7 cellular contexts compared by ENCODE assay signal in the genomic region with DNA sequence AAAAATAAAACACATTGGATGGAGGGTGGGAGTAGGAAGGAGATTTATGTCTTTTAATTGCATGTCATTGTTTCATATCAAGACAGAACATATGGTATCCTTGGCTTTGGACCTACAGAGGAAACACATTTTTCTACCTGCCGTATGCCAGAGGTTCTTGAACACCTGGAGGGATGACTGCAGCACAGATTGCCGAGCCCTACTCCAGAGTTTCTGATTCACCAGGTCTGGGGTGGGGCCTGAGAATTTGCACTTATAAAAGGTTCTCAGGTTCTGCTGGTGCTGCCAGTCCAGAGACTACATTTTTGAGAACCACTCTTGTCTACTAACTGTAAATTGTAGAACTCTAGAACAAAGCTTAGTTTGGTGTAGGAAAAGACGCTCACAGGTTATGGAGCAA.
A peak's percentile ranks its signal among the peaks of the same experiment; 100 is the strongest.
DNase-seq lines count a peak whose midpoint lies in the region; ATAC-seq and TF ChIP-seq lines count a peak whose summit lies in the region.
"Not testable (repeated sequence)": the region's sequence is repeated elsewhere in the genome, so short reads cannot be mapped to it uniquely, and the experiment has no call there.

No MANE protein-coding gene starts in this region.

- not testable (repeated sequence) for H3K36me3 ChIP-seq in endodermal cell (ENCODE audit: control insufficient read depth, insufficient read depth, low read length)

- H3K4me1 ChIP-seq in endodermal cell (ENCODE audit: control insufficient read depth, insufficient read depth, low read length): not testable (repeated sequence)

- peak; percentile 17 for DNase-seq in NCI-H2171 treated with DMSO at 0.1 percent for 48 hours (lab: John Stamatoyannopoulos, UW)
- DNase-seq in WTC11 (ENCODE audit: low spot score): not testable (repeated sequence)
- DNase-seq in activated T-cell treated with anti-CD3 and anti-CD28 coated beads, Interleukin-2, amount 50 U/mL, for 24 hours: peak; percentile 5
- DNase-seq in activated effector memory CD4-positive, alpha-beta T cell treated with anti-CD3 and anti-CD28 coated beads, Interleukin-2, amount 50 U/mL, for 16 hours: peak; percentile 34
- peak; percentile 34 for DNase-seq in endodermal cell
- DNase-seq in left lobe of liver (ENCODE audit: low spot score): peak; percentile 32
- peak; percentile 1 for DNase-seq in ureter (ENCODE audit: low spot score)

- H3K27ac ChIP-seq in endodermal cell (ENCODE audit: low read depth, low read length): not testable (repeated sequence)

- H3K27me3 ChIP-seq in endodermal cell (ENCODE audit: control insufficient read depth, insufficient read depth, low read length, poor library complexity, severe bottlenecking): not testable (repeated sequence)

- H3K4me3 Mint-ChIP-seq in WTC11; activated T-cell treated with anti-CD3 and anti-CD28 coated beads, Interleukin-2, amount 50 U/mL, for 24 hours; endodermal cell: not testable (repeated sequence)

- H3K4me3 ChIP-seq in endodermal cell (ENCODE audit: low read length): not testable (repeated sequence)

- H3K27ac Mint-ChIP-seq in WTC11; activated T-cell treated with anti-CD3 and anti-CD28 coated beads, Interleukin-2, amount 50 U/mL, for 24 hours; endodermal cell: not testable (repeated sequence)

- not testable (repeated sequence) for H3K9me3 Mint-ChIP-seq in WTC11; activated T-cell treated with anti-CD3 and anti-CD28 coated beads, Interleukin-2, amount 50 U/mL, for 24 hours; endodermal cell

- 89 to 100% methylated on average over 2 of the region's 3 CpGs for WGBS in endodermal cell (ENCODE audit: insufficient coverage in 1 of 2, insufficient read length in 1 of 2), 2 experiments

- CTCF ChIA-PET in WTC11 (lab: Charles Lee): not testable (repeated sequence)

- H3K36me3 Mint-ChIP-seq in WTC11; activated T-cell treated with anti-CD3 and anti-CD28 coated beads, Interleukin-2, amount 50 U/mL, for 24 hours (ENCODE audit: low read depth); endodermal cell (ENCODE audit: low read depth): not testable (repeated sequence)

- ATAC-seq in WTC11, left lobe of liver: not testable (repeated sequence)

- H3K9ac ChIP-seq in endodermal cell (ENCODE audit: extremely low read depth, low read length, poor library complexity, severe bottlenecking): not testable (repeated sequence)

- not testable (repeated sequence) for H3K27me3 Mint-ChIP-seq in WTC11 (ENCODE audit: low read depth); activated T-cell treated with anti-CD3 and anti-CD28 coated beads, Interleukin-2, amount 50 U/mL, for 24 hours; endodermal cell (ENCODE audit: insufficient read depth)

- not testable (repeated sequence) for TF ChIP-seq CTCF in WTC11 (IDR thresholded peaks at IDR 0.05); endodermal cell (conservative IDR thresholded peaks at IDR 0.05)

- POLR2A ChIA-PET in WTC11 (lab: Charles Lee): not testable (repeated sequence)

- not testable (repeated sequence) for H3K9me3 ChIP-seq in endodermal cell (ENCODE audit: control insufficient read depth, low read length)

- H3K4me1 Mint-ChIP-seq in WTC11 (peaks cover 68% of the 10 kb centered on the region), endodermal cell (peaks cover 34% of the 10 kb centered on the region)
- peaks cover 16% of the 10 kb centered on the region for H3K4me1 Mint-ChIP-seq in activated T-cell treated with anti-CD3 and anti-CD28 coated beads, Interleukin-2, amount 50 U/mL, for 24 hours (ENCODE audit: low read depth)

TF ChIP-seq in WTC11, 78 proteins besides CTCF, POLR2A, EP300 and RAD21:
- TF ChIP-seq, protein P1, sequence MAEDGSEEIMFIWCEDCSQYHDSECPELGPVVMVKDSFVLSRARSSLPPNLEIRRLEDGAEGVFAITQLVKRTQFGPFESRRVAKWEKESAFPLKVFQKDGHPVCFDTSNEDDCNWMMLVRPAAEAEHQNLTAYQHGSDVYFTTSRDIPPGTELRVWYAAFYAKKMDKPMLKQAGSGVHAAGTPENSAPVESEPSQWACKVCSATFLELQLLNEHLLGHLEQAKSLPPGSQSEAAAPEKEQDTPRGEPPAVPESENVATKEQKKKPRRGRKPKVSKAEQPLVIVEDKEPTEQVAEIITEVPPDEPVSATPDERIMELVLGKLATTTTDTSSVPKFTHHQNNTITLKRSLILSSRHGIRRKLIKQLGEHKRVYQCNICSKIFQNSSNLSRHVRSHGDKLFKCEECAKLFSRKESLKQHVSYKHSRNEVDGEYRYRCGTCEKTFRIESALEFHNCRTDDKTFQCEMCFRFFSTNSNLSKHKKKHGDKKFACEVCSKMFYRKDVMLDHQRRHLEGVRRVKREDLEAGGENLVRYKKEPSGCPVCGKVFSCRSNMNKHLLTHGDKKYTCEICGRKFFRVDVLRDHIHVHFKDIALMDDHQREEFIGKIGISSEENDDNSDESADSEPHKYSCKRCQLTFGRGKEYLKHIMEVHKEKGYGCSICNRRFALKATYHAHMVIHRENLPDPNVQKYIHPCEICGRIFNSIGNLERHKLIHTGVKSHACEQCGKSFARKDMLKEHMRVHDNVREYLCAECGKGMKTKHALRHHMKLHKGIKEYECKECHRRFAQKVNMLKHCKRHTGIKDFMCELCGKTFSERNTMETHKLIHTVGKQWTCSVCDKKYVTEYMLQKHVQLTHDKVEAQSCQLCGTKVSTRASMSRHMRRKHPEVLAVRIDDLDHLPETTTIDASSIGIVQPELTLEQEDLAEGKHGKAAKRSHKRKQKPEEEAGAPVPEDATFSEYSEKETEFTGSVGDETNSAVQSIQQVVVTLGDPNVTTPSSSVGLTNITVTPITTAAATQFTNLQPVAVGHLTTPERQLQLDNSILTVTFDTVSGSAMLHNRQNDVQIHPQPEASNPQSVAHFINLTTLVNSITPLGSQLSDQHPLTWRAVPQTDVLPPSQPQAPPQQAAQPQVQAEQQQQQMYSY (CRISPR knock-in tag; IDR thresholded peaks at IDR 0.05): peak; percentile 84
TF ChIP-seq in WTC11: peak in this region for 1; not testable (repeated sequence) for 77.
